ENCODE assay signal across 10 cellular contexts in the genomic region with DNA sequence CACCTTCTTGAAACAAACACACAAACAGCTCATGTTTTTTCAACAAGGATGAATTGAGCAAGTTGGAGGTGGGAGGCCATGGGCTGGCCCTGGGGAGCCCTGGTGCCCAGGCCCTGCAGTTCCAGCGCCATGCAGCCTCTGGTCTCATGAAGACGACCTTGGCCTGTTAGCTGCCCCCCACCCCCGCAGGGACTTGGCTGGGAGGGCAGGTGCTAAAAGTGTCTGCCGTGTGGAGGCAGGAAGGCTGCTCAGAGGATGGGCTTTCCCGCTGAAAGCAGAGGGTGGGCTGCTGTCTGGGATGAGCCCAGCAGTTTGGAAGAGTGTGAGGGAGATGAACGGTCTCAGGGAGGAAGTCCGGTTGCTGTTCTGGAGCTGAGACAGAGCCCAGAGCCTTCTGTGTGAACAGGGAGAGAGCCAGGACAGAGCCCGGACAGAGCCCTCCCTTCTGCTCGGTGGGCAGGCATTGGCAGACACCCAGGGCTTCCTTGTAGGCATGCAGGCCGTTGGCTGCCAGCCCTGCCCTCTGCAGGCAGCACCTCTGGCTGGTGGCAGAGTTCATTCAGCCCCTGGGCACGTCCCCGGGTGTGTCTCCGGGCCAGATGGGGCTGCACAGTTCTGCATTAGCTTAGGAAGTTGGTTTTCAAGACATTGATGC. TPM values are rescaled to one million over a fixed set of nuclear protein-coding genes. Genes with fewer than 3 reads are reported as not detected.
A peak's percentile ranks its signal among the peaks of the same experiment; 100 is the strongest.
DNase-seq lines count a peak whose midpoint lies in the region; ATAC-seq and TF ChIP-seq lines count a peak whose summit lies in the region.
"Had no signal": no experiment of that assay in that cellular context is flagged by ENCODE, and none has a peak within 500 bp of the region (broad histone marks: within the 10 kb centered on the region; RNA-seq: fewer than 3 reads in every experiment).

No MANE protein-coding gene starts in this region.

- TF ChIP-seq CTCF in MCF 10A (IDR thresholded peaks at IDR 0.05; ENCODE audit: unreplicated experiment) (no peak), breast epithelium (IDR thresholded peaks at IDR 0.05) (no peak)

- no peak for ATAC-seq in effector memory CD8-positive, alpha-beta T cell (replicated peaks)
- peak; percentile 49 for ATAC-seq in aorta (ENCODE audit: low FRiP score)

- H3K36me3 ChIP-seq in breast epithelium (no peaks in the 10 kb centered on the region), aorta (ENCODE audit: control insufficient read depth in 1 of 2, insufficient read depth in 2 of 2, low read length in 1 of 2) (no peaks in the 10 kb centered on the region)
- no peaks in the 10 kb centered on the region for H3K36me3 ChIP-seq in CD8-positive, alpha-beta memory T cell (ENCODE audit: insufficient read depth, low read length)
- H3K36me3 ChIP-seq: cardiac muscle cell had no signal

- WGBS in aorta, 2 donors = 23% methylated on average over 13 of the region's 13 CpGs

- intact Hi-C loops in MCF 10A (cut with micrococcal nuclease) = no loop called here
- intact Hi-C loops in breast epithelium (cut with DNase I; ENCODE audit: low total_unique reads) = loop anchor here (10.0 kb wide), 1 partner anchor 164 kb away; no protein-coding TSS in a partner anchor
- intact Hi-C loops in aorta (cut with DNase I) = no loop called here

- H3K27me3 ChIP-seq in breast epithelium (no peaks in the 10 kb centered on the region), aorta (ENCODE audit: control insufficient read depth in 1 of 2, insufficient read depth in 2 of 2, low read length in 1 of 2) (no peaks in the 10 kb centered on the region)
- peaks cover 3% of the 10 kb centered on the region for H3K27me3 ChIP-seq in CD8-positive, alpha-beta memory T cell (ENCODE audit: insufficient read depth, low read length, poor library complexity, severe bottlenecking)
- H3K27me3 ChIP-seq: cardiac muscle cell had no signal

- H3K4me1 Mint-ChIP-seq in MCF 10A (ENCODE audit: insufficient read depth, unreplicated experiment) = peaks cover 46% of the 10 kb centered on the region
- H3K4me1 Mint-ChIP-seq in effector memory CD8-positive, alpha-beta T cell (ENCODE audit: low read depth in 2 of 2) = peaks cover 0 to 4% of the 10 kb centered on the region in 2 donors
- H3K4me1 Mint-ChIP-seq in CD8-positive, alpha-beta memory T cell = no peaks in the 10 kb centered on the region

- no peaks in the 10 kb centered on the region for H3K9me3 Mint-ChIP-seq in MCF 10A (ENCODE audit: unreplicated experiment)
- no peaks in the 10 kb centered on the region for H3K9me3 Mint-ChIP-seq in effector memory CD8-positive, alpha-beta T cell
- H3K9me3 Mint-ChIP-seq in CD8-positive, alpha-beta memory T cell = no peaks in the 10 kb centered on the region

- BruUV-seq in MCF 10A (replicated peaks; lab: Mats Ljungman, UMichigan) = no TSS peak

- H3K4me3 ChIP-seq in breast epithelium (no peak overlapping the region), aorta (ENCODE audit: low read length in 2 of 2) (no peak overlapping the region)
- H3K4me3 ChIP-seq in CD8-positive, alpha-beta memory T cell (ENCODE audit: low read length) = no peak overlapping the region
- H3K4me3 ChIP-seq: cardiac muscle cell had no signal

- no peaks in the 10 kb centered on the region for H3K27me3 Mint-ChIP-seq in MCF 10A (ENCODE audit: insufficient read depth, unreplicated experiment)
- peaks cover 0 to 6% of the 10 kb centered on the region in 2 donors for H3K27me3 Mint-ChIP-seq in effector memory CD8-positive, alpha-beta T cell
- peaks cover 6 to 13% of the 10 kb centered on the region in 2 donors for H3K27me3 Mint-ChIP-seq in CD8-positive, alpha-beta memory T cell

- H3K27ac ChIP-seq in breast epithelium (no peak overlapping the region), aorta (ENCODE audit: low read depth in 1 of 2, low read length in 2 of 2) (no peak overlapping the region)
- H3K27ac ChIP-seq in CD8-positive, alpha-beta memory T cell (ENCODE audit: low read depth, low read length) = no peak overlapping the region
- H3K27ac ChIP-seq: cardiac muscle cell had no signal

- no peak overlapping the region for H3K4me3 Mint-ChIP-seq in MCF 10A (ENCODE audit: unreplicated experiment)
- H3K4me3 Mint-ChIP-seq in effector memory CD8-positive, alpha-beta T cell = no peak overlapping the region
- no peak overlapping the region for H3K4me3 Mint-ChIP-seq in CD8-positive, alpha-beta memory T cell

- H3K27ac Mint-ChIP-seq in MCF 10A (ENCODE audit: low read depth, unreplicated experiment) = no peak overlapping the region
- H3K27ac Mint-ChIP-seq in effector memory CD8-positive, alpha-beta T cell = peak overlapping the region; percentile 46 to 52
- H3K27ac Mint-ChIP-seq in CD8-positive, alpha-beta memory T cell = no peak overlapping the region

- CTCF ChIA-PET in MCF 10A (lab: Yijun Ruan, JAX) = interaction anchor here (0.6 to 0.7 kb wide), 2 partner anchors 37 to 165 kb away, joined by 3 to 4 read pairs; no protein-coding TSS in a partner anchor
- CTCF ChIA-PET in CD8-positive, alpha-beta memory T cell (lab: Charles Lee) = no interaction called here

- H3K4me1 ChIP-seq in breast epithelium (peaks cover 0 to 3% of the 10 kb centered on the region in 2 donors), aorta (ENCODE audit: control insufficient read depth in 1 of 2, insufficient read depth in 2 of 2, low read length in 2 of 2) (no peaks in the 10 kb centered on the region)
- no peaks in the 10 kb centered on the region for H3K4me1 ChIP-seq in CD8-positive, alpha-beta memory T cell (ENCODE audit: insufficient read depth, low read length)

- POLR2A ChIA-PET in MCF 10A (lab: Yijun Ruan, JAX) = interaction anchor here (1.2 to 1.5 kb wide), 2 partner anchors 9 to 11 kb away, joined by 3 to 4 read pairs; no protein-coding TSS in a partner anchor
- POLR2A ChIA-PET in CD8-positive, alpha-beta memory T cell (lab: Charles Lee) = no interaction called here

- no peaks in the 10 kb centered on the region for H3K36me3 Mint-ChIP-seq in MCF 10A (ENCODE audit: insufficient read depth, unreplicated experiment)
- H3K36me3 Mint-ChIP-seq in effector memory CD8-positive, alpha-beta T cell (ENCODE audit: insufficient read depth) = peaks cover 3% of the 10 kb centered on the region
- peaks cover 0 to 4% (median 0%) of the 10 kb centered on the region in 3 donors for H3K36me3 Mint-ChIP-seq in CD8-positive, alpha-beta memory T cell

- no peak for TF ChIP-seq POLR2A in breast epithelium (IDR thresholded peaks at IDR 0.05)

- H3K9me3 ChIP-seq in breast epithelium (no peaks in the 10 kb centered on the region), aorta (ENCODE audit: control insufficient read depth, low read length) (no peaks in the 10 kb centered on the region)
- no peaks in the 10 kb centered on the region for H3K9me3 ChIP-seq in CD8-positive, alpha-beta memory T cell (ENCODE audit: low read length)

- DNase-seq in MCF 10A (ENCODE audit: unreplicated experiment) (peak; percentile 72), breast epithelium (ENCODE audit: low spot score in 2 of 2) (no peak), midbrain (lab: John Stamatoyannopoulos, UW) (peak; percentile 52), aorta (peak; percentile 73 to 87), NCI-H526 treated with DMSO at 0.1 percent for 48 hours (lab: John Stamatoyannopoulos, UW) (no peak), NOMO-1 treated with DMSO at 0.1 percent for 48 hours (lab: John Stamatoyannopoulos, UW; ENCODE audit: unreplicated experiment) (no peak)
- DNase-seq in effector memory CD8-positive, alpha-beta T cell = no peak
- DNase-seq in CD8-positive, alpha-beta memory T cell = no peak
- DNase-seq: NCI-H524 treated with DMSO at 0.1 percent for 48 hours had no signal

RNA-seq across cellular contexts. Expression of a gene that starts 18.7 kb away (rescaled TPM):
- 0.82 TPM in 1 of 2 replicates, not detected in the other for total RNA-seq in MCF 10A (2022)
- 1 to 10 TPM in 1 of 3 donors, under 1 TPM in 2; 0.29 to 2.9 (median 0.48) TPM for total RNA-seq in breast epithelium
- under 1 TPM in 1 of 2 donors, not detected in 1; 0.68 TPM for total RNA-seq in aorta
- under 1 TPM in 1 of 2 donors, not detected in 1; 0.88 TPM for polyA plus RNA-seq in aorta
- under 1 TPM in 1 of 2 experiments, not detected in 1; 0.22 TPM for total RNA-seq in CD8-positive, alpha-beta memory T cell
- polyA plus RNA-seq in CD8-positive, alpha-beta memory T cell = 2.9 TPM

Comparison
In these comparisons a context has a peak if more than half of its experiments do, and no peak if none do; other contexts are left out.
1. DNase-seq: peak in MCF 10A (single experiment), midbrain (single experiment) and aorta (2 of 2); none in breast epithelium (0 of 2), effector memory CD8-positive, alpha-beta T cell (0 of 3), NCI-H526 treated with DMSO at 0.1 percent for 48 hours (single experiment), CD8-positive, alpha-beta memory T cell (0 of 5) and NOMO-1 treated with DMSO at 0.1 percent for 48 hours (single experiment).
2. H3K27ac Mint-ChIP-seq: peak in effector memory CD8-positive, alpha-beta T cell (2 of 2); none in MCF 10A (single experiment) and CD8-positive, alpha-beta memory T cell (0 of 8).